In the genomic region with DNA sequence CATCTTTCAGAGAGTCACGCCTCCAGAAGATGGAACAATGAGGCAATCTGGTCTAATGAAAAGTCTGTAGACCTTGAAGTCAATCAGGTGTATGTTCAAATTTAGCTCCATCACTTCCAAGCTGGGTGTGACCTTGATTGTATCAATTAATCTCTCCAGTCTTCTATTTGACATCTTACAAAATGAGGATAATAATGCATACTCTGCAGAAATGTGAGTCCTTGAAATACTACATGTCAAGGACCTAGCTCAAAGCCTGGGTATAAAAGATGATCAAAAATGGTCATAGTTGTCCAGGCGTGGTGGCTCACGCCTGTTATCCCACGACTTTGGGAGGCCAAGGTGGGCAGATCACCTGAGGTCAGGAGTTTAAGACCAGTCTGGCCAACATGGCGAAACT, we compare ENCODE assay signal across 30 cellular contexts. TPM values are rescaled to one million over a fixed set of nuclear protein-coding genes. Genes with fewer than 3 reads are reported as not detected.
"Had no signal": no experiment of that assay in that cellular context is flagged by ENCODE, and none has a peak within 500 bp of the region (broad histone marks: within the 10 kb centered on the region; RNA-seq: fewer than 3 reads in every experiment).

No MANE protein-coding gene starts in this region.

- DNase-seq: stimulated activated CD4-positive, alpha-beta T cell treated with anti-CD3 and anti-CD28 coated beads, Interleukin-4, amount 100 ng/mL, for 1 hour; stimulated activated CD4-positive, alpha-beta T cell treated with anti-CD3 and anti-CD28 coated beads, Interleukin-4, amount 100 ng/mL, for 24 hours; stimulated activated CD4-positive, alpha-beta T cell treated with anti-CD3 and anti-CD28 coated beads, Interleukin-4, amount 100 ng/mL, for 4 hours; stimulated activated CD8-positive, alpha-beta memory T cell treated with anti-CD3 and anti-CD28 coated beads, Interleukin-4, amount 100 ng/mL, for 48 hours; stimulated activated naive B cell treated with anti-CD40 and anti-IgM and Interleukin-4, amounts not matched to agents 10 μg/mL and 1 μg/mL and 100 μg/mL, for 72 hours; stimulated activated naive CD4-positive, alpha-beta T cell; stimulated activated naive CD4-positive, alpha-beta T cell treated with Interleukin-2 at 50 U/mL for 16 hours; stimulated activated naive CD8-positive, alpha-beta T cell treated with anti-CD3 and anti-CD28 coated beads, Interleukin-15, amount 100 ng/mL, for 72 hours; stimulated activated naive CD8-positive, alpha-beta T cell treated with anti-CD3 and anti-CD28 coated beads, Interleukin-15, Interleukin-2, amounts not matched to agents 100 U/mL and 50 U/mL, for 24 hours; stomach; substantia nigra; testis; thyroid gland; tibial artery; transverse colon; trophoblast cell; upper lobe of left lung; upper lobe of right lung; uterus had no signal

- H3K9me3 ChIP-seq: stomach, suprapubic skin, testis, thoracic aorta, thyroid gland, tibial artery, tibial nerve, transverse colon, upper lobe of left lung, upper lobe of right lung, uterus, vagina had no signal

- H3K27ac ChIP-seq: stomach, suprapubic skin, testis, thoracic aorta, thyroid gland, tibial artery, tibial nerve, transverse colon, upper lobe of left lung, upper lobe of right lung, uterus, vagina had no signal

- ATAC-seq: stimulated activated effector memory CD8-positive, alpha-beta T cell treated with anti-CD3 and anti-CD28 coated beads, Interleukin-12 subunit alpha, Interleukin-12 subunit beta, amount 100 ng/mL, for 72 hours; stimulated activated memory B cell treated with anti-CD40 and anti-IgM and Interleukin-4, amounts not matched to agents 10 μg/mL and 1 μg/mL and 100 μg/mL, for 72 hours; stimulated activated naive B cell treated with anti-CD40 and anti-IgM and Interleukin-4, amounts not matched to agents 10 μg/mL and 1 μg/mL and 100 μg/mL, for 72 hours; stimulated activated naive CD8-positive, alpha-beta T cell treated with anti-CD3 and anti-CD28 coated beads, Interleukin-15, amount 100 ng/mL, for 72 hours; stimulated activated naive CD8-positive, alpha-beta T cell treated with anti-CD3 and anti-CD28 coated beads, Interleukin-15, Interleukin-2, amounts not matched to agents 100 U/mL and 50 U/mL, for 24 hours; upper lobe of right lung had no signal

- H3K4me3 ChIP-seq: stomach, suprapubic skin, testis, thoracic aorta, thyroid gland, tibial artery, tibial nerve, transverse colon, upper lobe of left lung, upper lobe of right lung, uterus, vagina had no signal

- H3K4me1 ChIP-seq: suprapubic skin, testis, thyroid gland, tibial nerve, upper lobe of left lung, upper lobe of right lung, uterus, vagina had no signal

- FAIRE-seq: urothelium cell line had no signal

- H3K27me3 ChIP-seq: stomach, suprapubic skin, testis, thyroid gland, tibial nerve, transverse colon, upper lobe of left lung, uterus, vagina had no signal

- H3K36me3 ChIP-seq: stomach, suprapubic skin, thoracic aorta, thyroid gland, tibial artery, tibial nerve, transverse colon, upper lobe of left lung, upper lobe of right lung, uterus, vagina had no signal

RNA-seq across cellular contexts. Expression of gene CGA, which starts 29.8 kb away (rescaled TPM):
- total RNA-seq: stomach, subcutaneous adipose tissue, temporal lobe, testis, thoracic aorta, thyroid gland, tibial nerve, transverse colon, upper lobe of left lung, upper lobe of right lung, ureter, urinary bladder, uterus, vagina had no signal
- polyA plus RNA-seq: stomach, urinary bladder had no signal
